Comparison of ENCODE assay signal across 10 cellular contexts in genomic region chr4:147863111-147863747, GRCh38.
DNase-seq lines count a peak whose midpoint lies in the region; ATAC-seq and TF ChIP-seq lines count a peak whose summit lies in the region.
"Had no signal": no experiment of that assay in that cellular context is flagged by ENCODE, and none has a peak within 500 bp of the region (broad histone marks: within the 10 kb centered on the region; RNA-seq: fewer than 3 reads in every experiment).

No MANE protein-coding gene starts in this region.

- no peak overlapping the region for H3K4me3 ChIP-seq in GM12864 (ENCODE audit: low read depth, low read length)

- TF ChIP-seq CTCF in GM12864 (IDR thresholded peaks at IDR 0.05; ENCODE audit: low read depth, low read length, missing control alignments): peak; percentile 19
- TF ChIP-seq CTCF in foreskin keratinocyte (conservative IDR thresholded peaks at IDR 0.05): peak; percentile 18

- no peak overlapping the region for H3K27ac ChIP-seq in foreskin keratinocyte
- no peak overlapping the region for H3K27ac ChIP-seq in substantia nigra (ENCODE audit: low read depth, low read length, poor library complexity, severe bottlenecking)

- DNase-seq in GM12864 (ENCODE audit: low read depth) (no peak), foreskin keratinocyte (no peak), substantia nigra (lab: John Stamatoyannopoulos, UW) (no peak), midbrain (lab: John Stamatoyannopoulos, UW) (no peak)
- DNase-seq in activated CD4-positive, alpha-beta T cell treated with anti-CD3 and anti-CD28 coated beads, Interleukin-2, amount 50 U/mL, for 1 hour: no peak
- no peak for DNase-seq in stimulated activated CD8-positive, alpha-beta memory T cell treated with anti-CD3 and anti-CD28 coated beads, Interleukin-4, amount 100 ng/mL, for 48 hours
- DNase-seq: NCI-H345, nucleus accumbens had no signal

- no peaks in the 10 kb centered on the region for H3K27me3 ChIP-seq in foreskin keratinocyte

- peaks cover 4% of the 10 kb centered on the region for H3K4me1 ChIP-seq in foreskin keratinocyte

- ATAC-seq in GM19467 (IDR thresholded peaks at IDR 0.05; ENCODE audit: unreplicated experiment): peak; percentile 41
- ATAC-seq in HG03457 (IDR thresholded peaks at IDR 0.05; ENCODE audit: unreplicated experiment): peak; percentile 58
- ATAC-seq in foreskin keratinocyte: no peak
